In the genomic region with DNA sequence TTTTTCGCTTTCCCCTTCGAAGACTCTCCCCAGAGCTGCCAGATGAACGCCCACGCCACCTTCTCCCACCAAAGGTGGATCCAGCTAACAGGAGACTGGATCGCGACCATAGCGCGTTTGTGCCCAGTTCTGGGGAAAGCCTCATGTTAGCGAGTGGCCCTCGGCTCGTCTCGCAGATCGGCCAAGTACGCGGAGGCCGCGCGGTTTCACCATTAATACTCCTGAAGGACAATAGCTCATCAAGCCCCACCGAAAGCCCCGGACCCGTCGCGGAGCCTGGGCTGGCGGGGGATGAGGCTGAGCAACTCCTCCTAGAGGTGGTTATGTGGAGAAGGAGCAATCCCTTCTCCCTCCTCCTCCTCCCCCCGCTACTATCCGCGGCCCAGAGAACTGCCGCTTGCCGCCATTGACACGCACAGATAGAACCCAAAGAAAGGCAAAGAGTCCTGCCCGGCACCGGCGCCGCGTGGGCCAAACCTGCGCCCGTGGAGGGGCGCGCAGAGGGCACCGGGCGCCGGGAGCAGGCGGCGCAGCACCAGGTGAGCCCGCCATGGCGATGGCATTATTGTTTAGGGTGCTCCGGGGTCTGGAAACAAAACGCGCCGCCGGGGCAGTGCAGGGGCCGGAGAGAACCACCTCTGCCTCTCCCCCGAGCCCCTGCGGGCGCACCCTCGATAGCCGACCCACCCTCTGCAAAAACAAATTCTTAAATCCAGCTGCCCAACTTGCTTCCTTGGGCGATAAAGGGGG, we compare ENCODE assay signal across 7 cellular contexts. TPM values are rescaled to one million over a fixed set of nuclear protein-coding genes. Genes with fewer than 3 reads are reported as not detected.
DNase-seq lines count a peak whose midpoint lies in the region; ATAC-seq and TF ChIP-seq lines count a peak whose summit lies in the region.

A gene (plus strand): TSS at position 385 of the 750 bp plus-strand sequence. CDS start 22,813 bp downstream, outside the sequence.

- no peaks in the 10 kb centered on the region for H3K36me3 Mint-ChIP-seq in activated naive CD8-positive, alpha-beta T cell
- no peaks in the 10 kb centered on the region for H3K36me3 Mint-ChIP-seq in neural crest cell (ENCODE audit: low read depth)

- peaks cover 33% of the 10 kb centered on the region for H3K27me3 Mint-ChIP-seq in activated naive CD8-positive, alpha-beta T cell
- peaks cover 13% of the 10 kb centered on the region for H3K27me3 Mint-ChIP-seq in neural crest cell (ENCODE audit: low read depth)

- no peak for ATAC-seq in HG02588 (IDR thresholded peaks at IDR 0.05; ENCODE audit: unreplicated experiment)

- peak; percentile 60 for TF ChIP-seq CTCF in neural crest cell (conservative IDR thresholded peaks at IDR 0.05)

- H3K9me3 Mint-ChIP-seq in activated naive CD8-positive, alpha-beta T cell (ENCODE audit: low read depth), result no peaks in the 10 kb centered on the region
- no peaks in the 10 kb centered on the region for H3K9me3 Mint-ChIP-seq in neural crest cell

- peaks cover 9% of the 10 kb centered on the region for H3K4me1 Mint-ChIP-seq in activated naive CD8-positive, alpha-beta T cell (ENCODE audit: low read depth)
- H3K4me1 Mint-ChIP-seq in neural crest cell, result peaks cover 43% of the 10 kb centered on the region

- no peak within 1 kb of the TSS for H3K27ac Mint-ChIP-seq in activated naive CD8-positive, alpha-beta T cell
- H3K27ac Mint-ChIP-seq in neural crest cell (ENCODE audit: unreplicated experiment), result peak within 1 kb of the TSS; percentile 98

- DNase-seq in GDM1 (lab: John Stamatoyannopoulos, UW), result peak; percentile 42
- peak; percentile 25 for DNase-seq in NCI-H1694 (lab: John Stamatoyannopoulos, UW)
- peak; percentile 80 for DNase-seq in glomerular visceral epithelial cell (ENCODE audit: extremely low spot score)
- peak; percentile 69 for DNase-seq in neural crest cell (ENCODE audit: low read depth, low spot score)
- DNase-seq in NCI-H2029 treated with DMSO at 0.1 percent for 48 hours (lab: John Stamatoyannopoulos, UW), result no peak

- peak within 1 kb of the TSS; percentile 87 for H3K4me3 Mint-ChIP-seq in activated naive CD8-positive, alpha-beta T cell
- peak within 1 kb of the TSS; percentile 95 for H3K4me3 Mint-ChIP-seq in neural crest cell

RNA-seq across cellular contexts. Expression of the gene that starts here (rescaled TPM):
- total RNA-seq in neural crest cell, result 149 and 155 TPM in 2 replicates
